ENCODE assay signal across 3 cellular contexts in genomic region chr17:43602556-43602955, GRCh38. TPM values are rescaled to one million over a fixed set of nuclear protein-coding genes. Genes with fewer than 3 reads are reported as not detected.
"Had no signal": no experiment of that assay in that cellular context is flagged by ENCODE, and none has a peak within 500 bp of the region (broad histone marks: within the 10 kb centered on the region; RNA-seq: fewer than 3 reads in every experiment).

No MANE protein-coding gene starts in this region.

RNA-seq across cellular contexts. Expression of gene ETV4, which starts 56.4 kb away (rescaled TPM):
- total RNA-seq: activated B cell treated with CpG ODN at 0.5 μM for 24 hours, T-helper 17 cell had no signal

RNA-seq across cellular contexts. Expression of gene MEOX1, which starts 59.2 kb away (rescaled TPM):
- total RNA-seq: activated B cell treated with CpG ODN at 0.5 μM for 24 hours, WTC11 had no signal
